ENCODE assay signal across 35 cellular contexts in the genomic region with DNA sequence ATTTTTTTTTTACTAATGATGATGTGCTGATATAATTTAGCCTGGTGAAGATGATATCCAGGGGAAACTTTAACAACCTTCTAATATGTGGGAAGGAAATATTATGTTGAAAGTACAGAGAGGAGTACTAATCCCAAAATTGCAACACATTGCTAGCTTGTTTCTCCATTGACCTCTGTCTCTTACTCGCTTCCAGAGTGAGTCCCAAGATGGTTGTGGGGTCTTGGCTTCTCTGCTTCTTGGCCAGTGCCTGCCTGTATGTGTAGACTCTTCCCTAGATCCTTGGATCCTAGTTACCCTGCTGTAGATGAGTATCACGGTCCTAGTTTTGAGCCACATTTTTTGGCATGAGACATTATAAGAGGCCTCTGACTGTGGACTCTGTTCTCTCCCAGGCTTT. TPM values are rescaled to one million over a fixed set of nuclear protein-coding genes. Genes with fewer than 3 reads are reported as not detected.
DNase-seq lines count a peak whose midpoint lies in the region; ATAC-seq and TF ChIP-seq lines count a peak whose summit lies in the region.
"Had no signal": no experiment of that assay in that cellular context is flagged by ENCODE, and none has a peak within 500 bp of the region (broad histone marks: within the 10 kb centered on the region; RNA-seq: fewer than 3 reads in every experiment).

No MANE protein-coding gene starts in this region.

- intact Hi-C loops in tibial artery (cut with DNase I; ENCODE audit: low total_unique reads) (no loop called here), upper lobe of right lung (cut with DNase I) (no loop called here)

- no peak for DNase-seq in Peyer's patch
- DNase-seq in fibroblast of villous mesenchyme (ENCODE audit: low read depth), result peak; percentile 74
- DNase-seq in omental fat pad (ENCODE audit: low spot score), result no peak
- DNase-seq in tibial artery, result peak; percentile 76 to 78
- DNase-seq in LoVo (ENCODE audit: low spot score), result no peak
- no peak for DNase-seq in upper lobe of right lung
- no peak for DNase-seq in stimulated activated naive CD8-positive, alpha-beta T cell treated with anti-CD3 and anti-CD28 coated beads, Interleukin-15, Interleukin-2, amounts not matched to agents 100 U/mL and 50 U/mL, for 24 hours
- DNase-seq: activated CD4-positive, alpha-beta T cell treated with anti-CD3 and anti-CD28 coated beads, Interleukin-2, amount 10 ng/mL, durations not matched to agents 24 days and 14 days; activated effector memory CD4-positive, alpha-beta T cell treated with anti-CD3 and anti-CD28 coated beads, Interleukin-2, amount 50 U/mL, for 16 hours; AML-193; caudate nucleus; CD4-positive, alpha-beta T cell; cortex of kidney; DND-41; effector memory CD4-positive, alpha-beta T cell; foreskin keratinocyte; Karpas-422; NCI-H1417; NCI-H2029; NCI-H524; nephron progenitor cell; NK-92 treated with Interleukin-12 subunit alpha and Interleukin-12 subunit beta, amount 100 ng/mL, for 24 hours; ovary; PC-9; SHP77; stimulated activated CD8-positive, alpha-beta memory T cell treated with anti-CD3 and anti-CD28 coated beads, Interleukin-4, amount 100 ng/mL, for 48 hours; stimulated activated naive CD8-positive, alpha-beta T cell treated with anti-CD3 and anti-CD28 coated beads, Interleukin-15, amount 100 ng/mL, for 72 hours; T-helper 9 cell; WERI-Rb-1 had no signal

- H3K4me3 ChIP-seq in Peyer's patch (no peak overlapping the region), fibroblast of villous mesenchyme (ENCODE audit: low read depth, low read length) (no peak overlapping the region), tibial artery (no peak overlapping the region), upper lobe of right lung (no peak overlapping the region)
- H3K4me3 ChIP-seq: A549, ascending aorta, ovary, PC-9 had no signal

- ATAC-seq in omental fat pad (ENCODE audit: low FRiP score) (peak; percentile 57), upper lobe of right lung (no peak), HG02642 (IDR thresholded peaks at IDR 0.05; ENCODE audit: poor library complexity, unreplicated experiment) (no peak)
- no peak for ATAC-seq in stimulated activated naive CD8-positive, alpha-beta T cell treated with anti-CD3 and anti-CD28 coated beads, Interleukin-15, Interleukin-2, amounts not matched to agents 100 U/mL and 50 U/mL, for 24 hours
- ATAC-seq: A549; foreskin keratinocyte; HCT116; stimulated activated naive CD8-positive, alpha-beta T cell treated with anti-CD3 and anti-CD28 coated beads, Interleukin-15, amount 100 ng/mL, for 72 hours had no signal

- TF ChIP-seq CTCF in Peyer's patch (IDR thresholded peaks at IDR 0.05) (no peak), fibroblast of villous mesenchyme (IDR thresholded peaks at IDR 0.05; ENCODE audit: insufficient read depth, low read depth, low read length) (no peak), omental fat pad (IDR thresholded peaks at IDR 0.05) (no peak), tibial artery (IDR thresholded peaks at IDR 0.05) (no peak), upper lobe of right lung (IDR thresholded peaks at IDR 0.05) (no peak)

- H3K4me1 ChIP-seq in Peyer's patch (no peaks in the 10 kb centered on the region), tibial artery (peaks cover 0 to 5% (median 4%) of the 10 kb centered on the region in 4 donors), upper lobe of right lung (no peaks in the 10 kb centered on the region)
- H3K4me1 ChIP-seq: A549, ascending aorta, foreskin keratinocyte had no signal

- no peaks in the 10 kb centered on the region for H3K9me3 ChIP-seq in Peyer's patch
- H3K9me3 ChIP-seq in tibial artery, result no peaks in the 10 kb centered on the region
- H3K9me3 ChIP-seq in upper lobe of right lung, result no peaks in the 10 kb centered on the region
- H3K9me3 ChIP-seq: A549, ascending aorta, ovary had no signal

- H3K27me3 ChIP-seq in Peyer's patch, result no peaks in the 10 kb centered on the region
- peaks cover 0 to 2% of the 10 kb centered on the region in 2 donors for H3K27me3 ChIP-seq in tibial artery
- H3K27me3 ChIP-seq in upper lobe of right lung, result no peaks in the 10 kb centered on the region
- H3K27me3 ChIP-seq: ascending aorta, ovary had no signal

- H3K36me3 ChIP-seq in Peyer's patch (no peaks in the 10 kb centered on the region), tibial artery (no peaks in the 10 kb centered on the region), upper lobe of right lung (no peaks in the 10 kb centered on the region)
- H3K36me3 ChIP-seq: ascending aorta, ovary, WERI-Rb-1 had no signal

- peak overlapping the region in 3 of 4 donors; percentile 27 to 66 (median 31) for H3K27ac ChIP-seq in Peyer's patch
- H3K27ac ChIP-seq in tibial artery, result no peak overlapping the region
- no peak overlapping the region for H3K27ac ChIP-seq in upper lobe of right lung
- H3K27ac ChIP-seq: A549, ascending aorta, epithelial cell of prostate, foreskin keratinocyte, ovary, PC-9, WERI-Rb-1 had no signal

- no peak for TF ChIP-seq POLR2A in Peyer's patch (IDR thresholded peaks at IDR 0.05)

RNA-seq across cellular contexts. Expression of a gene that starts 17.5 kb away (rescaled TPM):
- total RNA-seq in Peyer's patch (10 to 100 TPM in 3 of 4 donors, 1 to 10 TPM in 1; 4.0 to 50.3 (median 17.6) TPM), fibroblast of villous mesenchyme (5.8 and 7.8 TPM in 2 replicates), omental fat pad (10 to 100 TPM in 2 of 4 donors, 1 to 10 TPM in 2; 5.4 to 32.5 (median 16.6) TPM), upper lobe of right lung (10.0 TPM)
- total RNA-seq: activated CD4-positive, alpha-beta T cell treated with anti-CD3 and anti-CD28 coated beads, Interleukin-2, amount 10 ng/mL, durations not matched to agents 24 days and 14 days; activated CD8-positive, alpha-beta memory T cell treated with anti-CD3 and anti-CD28 coated beads for 36 hours; ascending aorta; CD4-positive, alpha-beta T cell had no signal

Comparison
In these comparisons a context has a peak if more than half of its experiments do, and no peak if none do; other contexts are left out.
1. DNase-seq: peak in fibroblast of villous mesenchyme (single experiment) and tibial artery (2 of 2); none in Peyer's patch (0 of 3), omental fat pad (single experiment), LoVo (single experiment), upper lobe of right lung (single experiment) and stimulated activated naive CD8-positive, alpha-beta T cell treated with anti-CD3 and anti-CD28 coated beads, Interleukin-15, Interleukin-2, amounts not matched to agents 100 U/mL and 50 U/mL, for 24 hours (single experiment).
2. H3K27ac ChIP-seq: peak in Peyer's patch (3 of 4); none in tibial artery (0 of 2) and upper lobe of right lung (single experiment).